Comparison of ENCODE assay signal across 15 cellular contexts in the genomic region with DNA sequence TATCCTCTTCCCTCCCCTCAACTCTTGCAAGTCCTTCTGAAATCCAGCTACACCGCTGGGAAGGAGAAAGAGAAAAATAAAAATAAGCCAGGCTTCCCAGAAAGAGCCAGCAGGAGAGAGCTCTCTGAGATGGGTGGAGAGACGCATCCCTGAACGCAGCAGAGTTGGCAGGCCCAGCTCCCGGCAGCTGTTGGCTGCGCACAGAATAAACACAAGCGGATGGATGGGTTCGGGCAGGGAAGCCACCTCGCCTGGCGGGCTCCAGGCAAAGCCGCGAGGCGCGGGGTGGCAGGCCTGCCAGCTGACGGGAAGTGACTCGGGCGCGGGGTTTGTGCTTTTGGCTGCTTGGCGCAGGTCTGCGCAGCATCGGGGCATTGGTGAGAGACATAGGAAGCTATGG.
DNase-seq lines count a peak whose midpoint lies in the region; ATAC-seq, FAIRE-seq and TF ChIP-seq lines count a peak whose summit lies in the region.
"Had no signal": no experiment of that assay in that cellular context is flagged by ENCODE, and none has a peak within 500 bp of the region (broad histone marks: within the 10 kb centered on the region; RNA-seq: fewer than 3 reads in every experiment).

No MANE protein-coding gene starts in this region.

- POLR2A ChIA-PET in IMR-90 (lab: Charles Lee; ENCODE audit: unreplicated experiment): no interaction called here

- H3K9ac ChIP-seq in IMR-90 (ENCODE audit: low read depth, low read length) (no peak overlapping the region), skeletal muscle satellite cell (ENCODE audit: low read depth, low read length) (no peak overlapping the region), kidney (ENCODE audit: low read length in 2 of 2) (no peak overlapping the region), smooth muscle cell (ENCODE audit: low read depth) (no peak overlapping the region)
- H3K9ac ChIP-seq: parathyroid adenoma had no signal

- no peak overlapping the region for H2AFZ ChIP-seq in IMR-90 (replicated peaks; ENCODE audit: low read length, poor library complexity)
- H2AFZ ChIP-seq in smooth muscle cell (ENCODE audit: low read depth): no peak overlapping the region
- H2AFZ ChIP-seq: parathyroid adenoma had no signal

- FAIRE-seq in RCC 7860 (lab: Jason Lieb, UNC): no peak
- FAIRE-seq in kidney (lab: Jason Lieb, UNC): no peak

- H3K9me1 ChIP-seq in IMR-90 (ENCODE audit: insufficient read depth, low read length): no peaks in the 10 kb centered on the region

- H3K23ac ChIP-seq in IMR-90 (ENCODE audit: low read depth, low read length): no peak overlapping the region

- H3K4me1 ChIP-seq in IMR-90 (ENCODE audit: control insufficient read depth, insufficient read depth, low read length) (no peaks in the 10 kb centered on the region; the same call in 1 of the 2 replicates), right cardiac atrium (ENCODE audit: control insufficient read depth, insufficient read depth, low read length) (no peaks in the 10 kb centered on the region), skeletal muscle satellite cell (ENCODE audit: control insufficient read depth, insufficient read depth, low read length) (peaks cover 8% of the 10 kb centered on the region), kidney (ENCODE audit: control insufficient read depth in 1 of 2, insufficient read depth in 1 of 2, low read depth in 1 of 2, low read length in 2 of 2) (no peaks in the 10 kb centered on the region), smooth muscle cell (ENCODE audit: low read depth) (no peaks in the 10 kb centered on the region)
- H3K4me1 ChIP-seq: parathyroid adenoma had no signal

- no peak overlapping the region for H3K56ac ChIP-seq in IMR-90 (ENCODE audit: extremely low read depth, insufficient read depth, low read length)

- H4K20me1 ChIP-seq in IMR-90 (ENCODE audit: insufficient read depth, low read length) (no peaks in the 10 kb centered on the region), smooth muscle cell (ENCODE audit: low read depth) (no peaks in the 10 kb centered on the region)

- no peak for TF ChIP-seq POLR2A in IMR-90 (IDR thresholded peaks at IDR 0.05; ENCODE audit: low read depth, low read length)

- no peak overlapping the region for H3K4ac ChIP-seq in IMR-90 (ENCODE audit: low read depth, low read length)

- no peak overlapping the region for H2AK5ac ChIP-seq in IMR-90 (ENCODE audit: low read depth, low read length)

- no peak overlapping the region for H4K5ac ChIP-seq in IMR-90 (ENCODE audit: low read depth, low read length)

- no peaks in the 10 kb centered on the region for H3K79me1 ChIP-seq in IMR-90 (ENCODE audit: low read depth in 1 of 2, low read length in 2 of 2)

- H3K4me3 ChIP-seq in IMR-90 (ENCODE audit: insufficient read depth, low read depth, low read length): no peak overlapping the region
- H3K4me3 ChIP-seq in right cardiac atrium (ENCODE audit: low read length): no peak overlapping the region
- no peak overlapping the region for H3K4me3 ChIP-seq in skeletal muscle satellite cell (ENCODE audit: low read length)
- H3K4me3 ChIP-seq in kidney (ENCODE audit: low read length in 2 of 2): no peak overlapping the region
- no peak overlapping the region for H3K4me3 ChIP-seq in smooth muscle cell
- H3K4me3 ChIP-seq: suprapubic skin had no signal

- no peak for TF ChIP-seq CTCF in IMR-90 (conservative IDR thresholded peaks at IDR 0.05; ENCODE audit: low read depth, low read length)
- no peak for TF ChIP-seq CTCF in kidney (IDR thresholded peaks at IDR 0.05; ENCODE audit: borderline replicate concordance, extremely low read depth, insufficient read depth)
- TF ChIP-seq CTCF in smooth muscle cell (IDR thresholded peaks at IDR 0.05; ENCODE audit: borderline replicate concordance, insufficient read depth, poor library complexity, severe bottlenecking): no peak

- H3K27me3 ChIP-seq in IMR-90 (ENCODE audit: control insufficient read depth, insufficient read depth, low read length) (peaks cover 50% of the 10 kb centered on the region), right cardiac atrium (ENCODE audit: control insufficient read depth, insufficient read depth) (no peaks in the 10 kb centered on the region), skeletal muscle satellite cell (ENCODE audit: control insufficient read depth, insufficient read depth, low read length) (peaks cover 19% of the 10 kb centered on the region), smooth muscle cell (ENCODE audit: low read depth) (peaks cover 21% of the 10 kb centered on the region)

- no peak overlapping the region for H2BK120ac ChIP-seq in IMR-90 (ENCODE audit: low read depth, low read length)

- H2BK15ac ChIP-seq in IMR-90 (ENCODE audit: low read depth, low read length): no peak overlapping the region

- no peak for TF ChIP-seq RAD21 in IMR-90 (IDR thresholded peaks at IDR 0.05; ENCODE audit: low read length)

- H3K27ac ChIP-seq in IMR-90 (ENCODE audit: insufficient read depth, low read length) (no peak overlapping the region), right cardiac atrium (ENCODE audit: low read length) (no peak overlapping the region), kidney (ENCODE audit: low read depth in 2 of 2, low read length in 2 of 2) (no peak overlapping the region), smooth muscle cell (ENCODE audit: low read depth) (no peak overlapping the region)
- H3K27ac ChIP-seq: parathyroid adenoma, suprapubic skin had no signal

- H2AK9ac ChIP-seq in IMR-90 (replicated peaks; ENCODE audit: low read depth, low read length, poor library complexity): no peak overlapping the region

- CTCF ChIA-PET in IMR-90 (lab: Yijun Ruan, JAX): no interaction called here

- dilution Hi-C loops in IMR-90 (cut with HindIII; ENCODE audit: low sequenced_read_pairs, unreplicated experiment): no loop called here

- intact Hi-C loops in IMR-90 (cut with micrococcal nuclease): no loop called here
- intact Hi-C loops in right cardiac atrium (cut with DNase I): no loop called here
- intact Hi-C loops in kidney (cut with DNase I): no loop called here

- H4K91ac ChIP-seq in IMR-90 (ENCODE audit: insufficient read depth, low read depth, low read length): no peak overlapping the region

- no CpG with 5 or more reads among the region's 20 CpGs for WGBS in IMR-90 (ENCODE audit: extremely low coverage in 2 of 2, insufficient read length in 1 of 2), 2 experiments
- WGBS in right cardiac atrium: 65% methylated on average over 20 of the region's 20 CpGs
- 94% methylated on average over 20 of the region's 20 CpGs for WGBS in smooth muscle cell (ENCODE audit: low lambda C conversion rate)

- no TSS peak for BruUV-seq in IMR-90 (replicated peaks; lab: Mats Ljungman, UMichigan)

- ATAC-seq in IMR-90 (ENCODE audit: low read depth) (peak; percentile 73), right cardiac atrium (peak; percentile 77 to 80), GM18519 (IDR thresholded peaks at IDR 0.05; ENCODE audit: low FRiP score, unreplicated experiment) (no peak)

- DNase-seq in IMR-90 (peak; percentile 8), NCI-H774 (lab: John Stamatoyannopoulos, UW) (peak; percentile 8), right cardiac atrium (peak; percentile 58 to 89 (median 86)), RCC 7860 (ENCODE audit: low spot score) (no peak), kidney (no peak), smooth muscle cell (lab: John Stamatoyannopoulos, UW; ENCODE audit: unreplicated experiment) (no peak)
- DNase-seq: activated gamma-delta T cell; DND-41; KG1; NCI-H1930; stimulated activated CD4-positive, alpha-beta T cell treated with anti-CD3 and anti-CD28 coated beads, Interleukin-15, amount 100 ng/mL, for 24 hours had no signal

- no peak overlapping the region for H3K18ac ChIP-seq in IMR-90 (ENCODE audit: low read depth, low read length)

- H3K4me2 ChIP-seq in IMR-90 (ENCODE audit: low read depth, low read length) (no peak overlapping the region), skeletal muscle satellite cell (ENCODE audit: low read length) (peak overlapping the region; percentile 0), smooth muscle cell (no peak overlapping the region)

- H3F3A ChIP-seq in smooth muscle cell (ENCODE audit: low read depth): no peaks in the 10 kb centered on the region

- in situ Hi-C loops in IMR-90 (cut with MboI; ENCODE audit: low sequenced_read_pairs): no loop called here

- H3K79me2 ChIP-seq in smooth muscle cell (ENCODE audit: low read depth): no peaks in the 10 kb centered on the region
- H3K79me2 ChIP-seq: parathyroid adenoma had no signal

- H3K36me3 ChIP-seq in IMR-90 (ENCODE audit: control insufficient read depth, insufficient read depth, low read length) (no peaks in the 10 kb centered on the region), skeletal muscle satellite cell (ENCODE audit: insufficient read depth, low read length) (no peaks in the 10 kb centered on the region), kidney (ENCODE audit: control insufficient read depth in 1 of 2, insufficient read depth in 2 of 2, low read length in 2 of 2) (no peaks in the 10 kb centered on the region), smooth muscle cell (ENCODE audit: low read depth) (no peaks in the 10 kb centered on the region)
- H3K36me3 ChIP-seq: suprapubic skin had no signal

- H3K9me3 ChIP-seq in IMR-90 (ENCODE audit: control insufficient read depth, insufficient read depth, low read length) (peaks cover 9% of the 10 kb centered on the region), right cardiac atrium (ENCODE audit: control insufficient read depth, low read length) (no peaks in the 10 kb centered on the region), skeletal muscle satellite cell (replicated peaks; ENCODE audit: low read length) (no peaks in the 10 kb centered on the region), kidney (ENCODE audit: control insufficient read depth in 1 of 2, low read length in 2 of 2) (no peaks in the 10 kb centered on the region), smooth muscle cell (replicated peaks; ENCODE audit: low read depth) (no peaks in the 10 kb centered on the region)
- H3K9me3 ChIP-seq: suprapubic skin had no signal

- no peak overlapping the region for H4K8ac ChIP-seq in IMR-90 (ENCODE audit: low read depth in 2 of 2, low read length in 2 of 2)

- H2BK5ac ChIP-seq in IMR-90 (ENCODE audit: low read depth, low read length, poor library complexity, severe bottlenecking): no peak overlapping the region

- H2BK20ac ChIP-seq in IMR-90 (ENCODE audit: low read depth, low read length): no peak overlapping the region

- no peak overlapping the region for H3K14ac ChIP-seq in IMR-90 (replicated peaks; ENCODE audit: low read depth, low read length)

TF ChIP-seq in IMR-90, 13 proteins besides CTCF, POLR2A, EP300 and RAD21 (continues in another document):
- no peak for TF ChIP-seq SMC3 (IDR thresholded peaks at IDR 0.05; ENCODE audit: low read depth, low read length)
- TF ChIP-seq, protein P1, sequence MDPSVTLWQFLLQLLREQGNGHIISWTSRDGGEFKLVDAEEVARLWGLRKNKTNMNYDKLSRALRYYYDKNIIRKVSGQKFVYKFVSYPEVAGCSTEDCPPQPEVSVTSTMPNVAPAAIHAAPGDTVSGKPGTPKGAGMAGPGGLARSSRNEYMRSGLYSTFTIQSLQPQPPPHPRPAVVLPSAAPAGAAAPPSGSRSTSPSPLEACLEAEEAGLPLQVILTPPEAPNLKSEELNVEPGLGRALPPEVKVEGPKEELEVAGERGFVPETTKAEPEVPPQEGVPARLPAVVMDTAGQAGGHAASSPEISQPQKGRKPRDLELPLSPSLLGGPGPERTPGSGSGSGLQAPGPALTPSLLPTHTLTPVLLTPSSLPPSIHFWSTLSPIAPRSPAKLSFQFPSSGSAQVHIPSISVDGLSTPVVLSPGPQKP (IDR thresholded peaks at IDR 0.05; ENCODE audit: borderline replicate concordance, low read depth, low read length): no peak

Comparison
In these comparisons a context has a peak if more than half of its experiments do, and no peak if none do; other contexts are left out.
1. DNase-seq: peak in IMR-90 (single experiment), NCI-H774 (single experiment) and right cardiac atrium (3 of 3); none in RCC 7860 (single experiment), kidney (single experiment) and smooth muscle cell (single experiment).